1 cellular context compared by ENCODE assay signal in genomic region chr17:49880291-49881053, GRCh38.
TF ChIP-seq lines count a peak whose summit lies in the region.

No MANE protein-coding gene starts in this region.

TF ChIP-seq in HepG2, 621 proteins besides CTCF, POLR2A, EP300 and RAD21 (continued from another document):
- TF ChIP-seq ATF2 (CRISPR knock-in tag; IDR thresholded peaks at IDR 0.05) (peak; percentile 59; the same call in 1 of the 2 replicates), TBX2 (CRISPR knock-in tag; IDR thresholded peaks at IDR 0.05; ENCODE audit: borderline replicate concordance) (peak; percentile 70), GMEB1 (CRISPR knock-in tag; IDR thresholded peaks at IDR 0.05; ENCODE audit: borderline replicate concordance) (no peak), ARID5B (CRISPR knock-in tag; IDR thresholded peaks at IDR 0.05) (peak; percentile 37), PAF1 (CRISPR knock-in tag; IDR thresholded peaks at IDR 0.05) (no peak), ZNF263 (CRISPR knock-in tag; IDR thresholded peaks at IDR 0.05) (0 out of 2 replicates have a peak, but pooled peaks have one; percentile 23), ZNF713 (CRISPR knock-in tag; IDR thresholded peaks at IDR 0.05) (no peak), SP140L (CRISPR knock-in tag; IDR thresholded peaks at IDR 0.05; ENCODE audit: borderline replicate concordance) (no peak), SMC3 (IDR thresholded peaks at IDR 0.05; ENCODE audit: low read length) (peak; percentile 59; the same call in 1 of the 2 replicates), ZNF782 (CRISPR knock-in tag; IDR thresholded peaks at IDR 0.05; ENCODE audit: borderline replicate concordance) (0 out of 2 replicates have a peak, but pooled peaks have one; percentile 27), ZNF839 (CRISPR knock-in tag; IDR thresholded peaks at IDR 0.05; ENCODE audit: borderline replicate concordance) (peak; percentile 50; the same call in 1 of the 2 replicates), GATAD1 (CRISPR knock-in tag; IDR thresholded peaks at IDR 0.05) (no peak), TFAP4 (IDR thresholded peaks at IDR 0.05; ENCODE audit: borderline replicate concordance, low read depth) (no peak), CREB3 (CRISPR knock-in tag; IDR thresholded peaks at IDR 0.05) (no peak), ZNF7 (CRISPR knock-in tag; IDR thresholded peaks at IDR 0.05) (0 out of 2 replicates have a peak, but pooled peaks have one; percentile 8), ZBTB26 (CRISPR knock-in tag; IDR thresholded peaks at IDR 0.05; ENCODE audit: borderline replicate concordance) (no peak), HNF4G (IDR thresholded peaks at IDR 0.05; ENCODE audit: borderline replicate concordance, low read depth, low read length) (no peak), HNF4G (CRISPR knock-in tag; IDR thresholded peaks at IDR 0.05; ENCODE audit: borderline replicate concordance, low read depth) (0 out of 2 replicates have a peak, but pooled peaks have one; percentile 29)
